ENCODE assay signal across 24 cellular contexts in genomic region chr10:10714327-10714726, GRCh38.
"Had no signal": no experiment of that assay in that cellular context is flagged by ENCODE, and none has a peak within 500 bp of the region (broad histone marks: within the 10 kb centered on the region; RNA-seq: fewer than 3 reads in every experiment).

No MANE protein-coding gene starts in this region.

- H3K9me3 Mint-ChIP-seq: effector memory CD8-positive, alpha-beta T cell; endodermal cell had no signal

- H3K27ac ChIP-seq: colonic mucosa, coronary artery, dorsolateral prefrontal cortex, epithelial cell of prostate, esophagus muscularis mucosa, esophagus squamous epithelium, foreskin keratinocyte, gastrocnemius medialis, gastroesophageal sphincter, heart left ventricle, heart right ventricle had no signal

- H3K9me3 ChIP-seq: colonic mucosa, esophagus muscularis mucosa, esophagus squamous epithelium, gastrocnemius medialis, gastroesophageal sphincter, heart left ventricle, heart right ventricle had no signal

- H3K4me3 ChIP-seq: colonic mucosa, coronary artery, dorsolateral prefrontal cortex, esophagus muscularis mucosa, esophagus squamous epithelium, gastrocnemius medialis, gastroesophageal sphincter, heart left ventricle, heart right ventricle had no signal

- DNase-seq: colonic mucosa; cortex of kidney; dermis blood vessel endothelial cell; dorsolateral prefrontal cortex; effector CD4-positive, alpha-beta T cell; effector CD8-positive, alpha-beta T cell; effector memory CD4-positive, alpha-beta T cell; effector memory CD8-positive, alpha-beta T cell; endodermal cell; erythroblast; esophagus squamous epithelium; foreskin keratinocyte; foreskin melanocyte; gastrocnemius medialis; glutamatergic neuron; head of caudate nucleus; heart left ventricle; heart right ventricle had no signal

- H3K27me3 Mint-ChIP-seq: dendritic cell treated with granulocyte-macrophage colony-stimulating factor and Interleukin-4, amounts not matched to agents 40 ng/mL and 50 ng/mL, for 4 days had no signal

- H3K27ac Mint-ChIP-seq: dendritic cell treated with granulocyte-macrophage colony-stimulating factor and Interleukin-4, amounts not matched to agents 40 ng/mL and 50 ng/mL, for 4 days; effector memory CD8-positive, alpha-beta T cell; endodermal cell had no signal

- H3K4me1 ChIP-seq: colonic mucosa, esophagus muscularis mucosa, esophagus squamous epithelium, foreskin keratinocyte, gastrocnemius medialis, gastroesophageal sphincter had no signal

- ATAC-seq: effector memory CD8-positive, alpha-beta T cell; esophagus mucosa; foreskin keratinocyte; gastrocnemius medialis; gastroesophageal sphincter; heart left ventricle; heart right ventricle had no signal

- H3K36me3 ChIP-seq: colonic mucosa, esophagus muscularis mucosa, esophagus squamous epithelium, gastrocnemius medialis, gastroesophageal sphincter, heart left ventricle, heart right ventricle had no signal

- H3K4me3 Mint-ChIP-seq: dendritic cell treated with granulocyte-macrophage colony-stimulating factor and Interleukin-4, amounts not matched to agents 40 ng/mL and 50 ng/mL, for 4 days; effector memory CD8-positive, alpha-beta T cell; endodermal cell had no signal
